ENCODE assay signal across 16 cellular contexts in the genomic region with DNA sequence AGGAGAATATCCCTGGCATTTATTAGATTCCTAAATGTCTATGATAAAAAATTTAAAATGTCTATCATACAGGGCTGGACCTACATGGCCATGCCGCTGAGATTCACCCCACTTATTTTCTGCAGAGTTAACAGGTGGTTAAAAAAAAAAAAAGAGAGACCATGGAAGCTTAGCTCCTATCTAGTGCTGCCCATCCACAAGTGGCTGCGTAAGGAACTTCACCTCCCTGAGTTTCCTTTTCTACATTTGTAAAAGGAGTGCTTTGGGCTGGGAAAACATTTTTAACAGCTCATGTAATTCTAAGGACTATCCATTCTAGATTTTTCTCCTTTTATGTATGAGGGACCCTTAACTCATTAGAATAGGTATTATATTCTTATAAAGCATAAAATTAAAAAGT.
"Had no signal": no experiment of that assay in that cellular context is flagged by ENCODE, and none has a peak within 500 bp of the region (broad histone marks: within the 10 kb centered on the region; RNA-seq: fewer than 3 reads in every experiment).

No MANE protein-coding gene starts in this region.

- H3K4me3 ChIP-seq: body of pancreas, lung, prostate gland, spleen, tibial nerve had no signal

- H3K9me3 ChIP-seq: body of pancreas, prostate gland, tibial nerve had no signal

- DNase-seq: activated CD4-positive, alpha-beta T cell treated with anti-CD3 and anti-CD28 coated beads, Interleukin-2, amount 10 ng/mL, durations not matched to agents 7 days and 5 days; activated naive CD4-positive, alpha-beta T cell treated with anti-CD3 and anti-CD28 coated beads, Interleukin-2, amount 50 U/mL, for 16 hours; activated T-cell treated with anti-CD3 and anti-CD28 coated beads for 4 hours; body of pancreas; cerebellar nuclear complex; dermis blood vessel endothelial cell; glutamatergic neuron; left colon; natural killer cell; nucleus accumbens; spleen; stimulated activated CD4-positive, alpha-beta T cell treated with anti-CD3 and anti-CD28 coated beads, Interleukin-1b, Interleukin-23, amount 100 ng/mL, for 48 hours; stimulated activated naive B cell treated with anti-CD40 and anti-IgM and Interleukin-4, amounts not matched to agents 10 μg/mL and 1 μg/mL and 100 μg/mL, for 72 hours had no signal

- H3K27me3 ChIP-seq: body of pancreas, spleen, tibial nerve had no signal

- H3K4me1 ChIP-seq: body of pancreas, prostate gland, spleen, tibial nerve had no signal

- H3K27ac ChIP-seq: body of pancreas, prostate gland, spleen, tibial nerve had no signal

- H3K36me3 ChIP-seq: prostate gland, spleen, tibial nerve had no signal
